11 cellular contexts compared by ENCODE assay signal in genomic region chr14:54674342-54674741, GRCh38.
DNase-seq lines count a peak whose midpoint lies in the region; ATAC-seq and TF ChIP-seq lines count a peak whose summit lies in the region.
"Had no signal": no experiment of that assay in that cellular context is flagged by ENCODE, and none has a peak within 500 bp of the region (broad histone marks: within the 10 kb centered on the region; RNA-seq: fewer than 3 reads in every experiment).

No MANE protein-coding gene starts in this region.

- no peak for TF ChIP-seq POLR2A in prostate gland (IDR thresholded peaks at IDR 0.05)

- peaks cover 95% of the 10 kb centered on the region for H3K79me2 ChIP-seq in Karpas-422 (ENCODE audit: low read length)

- no peak overlapping the region for H2AFZ ChIP-seq in Karpas-422 (ENCODE audit: low read length)

- H3K9me2 ChIP-seq in Karpas-422 (replicated peaks; ENCODE audit: insufficient read depth, low read length): no peaks in the 10 kb centered on the region

- H3K9me3 ChIP-seq in Karpas-422 (ENCODE audit: low read length) (no peaks in the 10 kb centered on the region), prostate gland (no peaks in the 10 kb centered on the region)

- ATAC-seq in GM18858 (IDR thresholded peaks at IDR 0.05; ENCODE audit: unreplicated experiment) (peak; percentile 58), GM21529 (IDR thresholded peaks at IDR 0.05; ENCODE audit: unreplicated experiment) (peak; percentile 82), GM21526 (IDR thresholded peaks at IDR 0.05; ENCODE audit: low FRiP score, unreplicated experiment) (no peak)
- ATAC-seq: Panc1 had no signal

- H3K4me3 ChIP-seq in Karpas-422 (ENCODE audit: low read length): no peak overlapping the region
- no peak overlapping the region for H3K4me3 ChIP-seq in prostate gland
- H3K4me3 ChIP-seq: skin epidermis had no signal

- peak; percentile 56 for DNase-seq in Karpas-422
- DNase-seq in prostate gland (ENCODE audit: low spot score): no peak
- DNase-seq in H4 (ENCODE audit: low spot score): no peak
- no peak for DNase-seq in activated T-cell treated with anti-CD3 and anti-CD28 coated beads, Interleukin-2, amount 50 U/mL, for 1 hour
- no peak for DNase-seq in cerebellar nuclear complex (lab: John Stamatoyannopoulos, UW)
- DNase-seq: T-helper 9 cell had no signal

- H3K4me1 ChIP-seq in Karpas-422 (ENCODE audit: low read length) (peaks cover 54% of the 10 kb centered on the region), prostate gland (replicated peaks) (peaks cover 7% of the 10 kb centered on the region)

- intact Hi-C loops in prostate gland (cut with DNase I): no loop called here

- WGBS in prostate gland: 37% methylated on average over 2 of the region's 2 CpGs

- H3K9ac ChIP-seq in Karpas-422 (ENCODE audit: low read length): no peak overlapping the region

- peaks cover 7% of the 10 kb centered on the region; the same call in 1 of the 2 replicates for H4K20me1 ChIP-seq in Karpas-422 (ENCODE audit: insufficient read depth, low read depth, low read length)

- no peak overlapping the region for H3K27ac ChIP-seq in Karpas-422 (ENCODE audit: low read length)
- peak overlapping the region; percentile 59 to 73 for H3K27ac ChIP-seq in prostate gland

- H3K27me3 ChIP-seq in Karpas-422 (ENCODE audit: low read length) (no peaks in the 10 kb centered on the region), prostate gland (replicated peaks; ENCODE audit: insufficient read depth) (no peaks in the 10 kb centered on the region)

- no peak overlapping the region for H3K4me2 ChIP-seq in Karpas-422 (ENCODE audit: low read depth, low read length, poor library complexity, severe bottlenecking)

- H3K36me3 ChIP-seq in Karpas-422 (ENCODE audit: insufficient read depth, low read length): peaks cover 12% of the 10 kb centered on the region
- no peaks in the 10 kb centered on the region for H3K36me3 ChIP-seq in prostate gland

- TF ChIP-seq CTCF in prostate gland (IDR thresholded peaks at IDR 0.05): no peak
